Comparison of ENCODE assay signal across 9 cellular contexts in the genomic region with DNA sequence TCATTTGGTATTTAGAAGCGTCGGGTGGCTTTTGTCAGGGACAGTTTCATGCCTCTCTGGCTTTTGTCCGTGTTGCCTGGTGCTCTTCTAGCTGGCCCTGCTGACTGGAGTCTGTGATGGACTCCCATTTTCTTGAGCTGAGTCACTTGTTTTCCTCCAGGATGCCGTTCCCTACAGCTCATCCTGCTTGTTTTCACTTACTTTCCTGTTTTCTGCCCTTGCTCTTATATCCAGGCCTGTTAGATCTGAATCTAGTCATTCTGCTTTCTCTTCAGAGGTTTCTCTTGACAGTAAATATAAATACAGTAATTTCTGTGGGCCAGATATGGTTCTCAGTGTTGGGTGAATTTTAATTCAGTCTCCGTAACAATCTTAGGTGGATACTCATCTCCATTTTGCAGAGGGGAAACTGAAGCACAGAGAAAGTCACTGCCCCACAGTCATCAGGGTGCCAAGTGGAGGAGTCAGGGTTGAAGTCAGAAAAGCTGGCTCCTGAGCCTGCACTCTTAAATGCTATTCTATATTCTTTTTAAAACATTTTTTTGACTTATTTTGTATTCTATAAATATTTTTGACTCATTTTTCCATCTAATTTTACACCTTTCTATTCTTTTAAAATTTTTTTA.
DNase-seq lines count a peak whose midpoint lies in the region; ATAC-seq, FAIRE-seq and TF ChIP-seq lines count a peak whose summit lies in the region.
"Had no signal": no experiment of that assay in that cellular context is flagged by ENCODE, and none has a peak within 500 bp of the region (broad histone marks: within the 10 kb centered on the region; RNA-seq: fewer than 3 reads in every experiment).

No MANE protein-coding gene starts in this region.

- TF ChIP-seq CTCF in choroid plexus epithelial cell (conservative IDR thresholded peaks at IDR 0.05; ENCODE audit: low read depth, low read length) (no peak), HepG2 (CRISPR knock-in tag; IDR thresholded peaks at IDR 0.05) (no peak), tibial artery (IDR thresholded peaks at IDR 0.05) (no peak)

- H3K27me3 Mint-ChIP-seq in activated CD8-positive, alpha-beta T cell treated with anti-CD3 and anti-CD28 coated beads, Interleukin-2, amount 10 ng/mL, durations not matched to agents 7 days and 5 days (ENCODE audit: low read depth) = no peaks in the 10 kb centered on the region

- H3K9me3 ChIP-seq in HUES64 (ENCODE audit: insufficient read depth, low read depth, low read length) (no peaks in the 10 kb centered on the region), HepG2 (ENCODE audit: low read length) (no peaks in the 10 kb centered on the region), tibial artery (no peaks in the 10 kb centered on the region)

- TF ChIP-seq RAD21 in HepG2 (CRISPR knock-in tag; IDR thresholded peaks at IDR 0.05) = no peak

- H3K9ac ChIP-seq in HUES64 (ENCODE audit: low read depth, low read length) (peak overlapping the region; percentile 50; the same call in 1 of the 2 replicates), HepG2 (ENCODE audit: insufficient read depth, low read depth, low read length) (peak overlapping the region; percentile 7; the same call in 1 of the 2 replicates)

- H3K36me3 Mint-ChIP-seq in activated CD8-positive, alpha-beta T cell treated with anti-CD3 and anti-CD28 coated beads, Interleukin-2, amount 10 ng/mL, durations not matched to agents 7 days and 5 days (ENCODE audit: low read depth) = peaks cover 3% of the 10 kb centered on the region

- FAIRE-seq in HepG2 (lab: Jason Lieb, UNC) = no peak

- H3K9me3 Mint-ChIP-seq in activated CD8-positive, alpha-beta T cell treated with anti-CD3 and anti-CD28 coated beads, Interleukin-2, amount 10 ng/mL, durations not matched to agents 7 days and 5 days (ENCODE audit: insufficient read depth) = no peaks in the 10 kb centered on the region

- H2AFZ ChIP-seq in HepG2 (ENCODE audit: low read length) = no peak overlapping the region

- peaks cover 92% of the 10 kb centered on the region for H3K79me2 ChIP-seq in HepG2 (ENCODE audit: insufficient read depth, low read length)

- H3K4me2 ChIP-seq in HepG2 (ENCODE audit: low read depth, low read length) = peak overlapping the region; percentile 14; the same call in 1 of the 2 replicates

- H3K4me1 ChIP-seq in HUES64 (ENCODE audit: insufficient read depth, low read length) (peaks cover 50% of the 10 kb centered on the region), HepG2 (ENCODE audit: insufficient read depth, low read length) (peaks cover 72% of the 10 kb centered on the region), tibial artery (peaks cover 6 to 85% (median 34%) of the 10 kb centered on the region in 4 donors)

- ATAC-seq in HepG2 (peak; percentile 65), GM21723 (IDR thresholded peaks at IDR 0.05; ENCODE audit: unreplicated experiment) (no peak), HG02798 (IDR thresholded peaks at IDR 0.05; ENCODE audit: poor library complexity, unreplicated experiment) (no peak), GM19351 (IDR thresholded peaks at IDR 0.05; ENCODE audit: unreplicated experiment) (no peak)
- no peak for ATAC-seq in activated CD8-positive, alpha-beta T cell treated with anti-CD3 and anti-CD28 coated beads, Interleukin-2, amount 10 ng/mL, durations not matched to agents 7 days and 5 days

- no peak overlapping the region for H3K4me3 Mint-ChIP-seq in activated CD8-positive, alpha-beta T cell treated with anti-CD3 and anti-CD28 coated beads, Interleukin-2, amount 10 ng/mL, durations not matched to agents 7 days and 5 days

- BruUV-seq in HepG2 (replicated peaks; lab: Mats Ljungman, UMichigan) = no TSS peak

- no peak for TF ChIP-seq EP300 in HepG2 (IDR thresholded peaks at IDR 0.05; ENCODE audit: low read depth in 2 of 2, low read length in 2 of 2)
- no peak for TF ChIP-seq EP300 in HepG2 (CRISPR knock-in tag; IDR thresholded peaks at IDR 0.05; ENCODE audit: borderline replicate concordance)

- H3K27ac Mint-ChIP-seq in activated CD8-positive, alpha-beta T cell treated with anti-CD3 and anti-CD28 coated beads, Interleukin-2, amount 10 ng/mL, durations not matched to agents 7 days and 5 days = no peak overlapping the region

- WGBS in HUES64 = 53% methylated on average over 5 of the region's 5 CpGs
- 80% methylated on average over 5 of the region's 5 CpGs for WGBS in HepG2 (ENCODE audit: low lambda C conversion rate)

- CTCF ChIA-PET in HepG2 (lab: Yijun Ruan, JAX; ENCODE audit: low intra/inter-chr PET ratio, low total read pairs) = no interaction called here
- CTCF ChIA-PET in activated CD8-positive, alpha-beta T cell treated with anti-CD3 and anti-CD28 coated beads, Interleukin-2, amount 10 ng/mL, durations not matched to agents 7 days and 5 days (lab: Charles Lee) = interaction anchor here (1.3 kb wide), 1 partner anchor 98 kb away, joined by 4 read pairs; no protein-coding TSS in a partner anchor

- H3K27ac ChIP-seq in HUES64 (ENCODE audit: low read depth, low read length) (peak overlapping the region; percentile 69), HepG2 (ENCODE audit: extremely low read length, insufficient read depth, low read length) (peak overlapping the region; percentile 19), tibial artery (peak overlapping the region; percentile 84 to 85)

- DNase-seq in choroid plexus epithelial cell (ENCODE audit: low read depth) (peak; percentile 93), HepG2 (ENCODE audit: low spot score) (peak; percentile 54), tibial artery (peak; percentile 41 to 75)
- DNase-seq in activated CD8-positive, alpha-beta T cell treated with anti-CD3 and anti-CD28 coated beads, Interleukin-2, amount 10 ng/mL, durations not matched to agents 7 days and 5 days = no peak
- DNase-seq: NCI-H2227 treated with DMSO at 0.1 percent for 48 hours had no signal

- intact Hi-C loops in HepG2 (cut with micrococcal nuclease; ENCODE audit: unreplicated experiment) = no loop called here
- intact Hi-C loops in tibial artery (cut with DNase I; ENCODE audit: low total_unique reads) = no loop called here

- H3K36me3 ChIP-seq in HUES64 (ENCODE audit: insufficient read depth, low read length) (no peaks in the 10 kb centered on the region), HepG2 (replicated peaks in 1 of 2; ENCODE audit: control insufficient read depth in 1 of 2, insufficient read depth in 2 of 2, low read length in 2 of 2) (no peaks in the 10 kb centered on the region), tibial artery (no peaks in the 10 kb centered on the region)

- H3K27me3 ChIP-seq in HUES64 (ENCODE audit: insufficient read depth, low read length) (no peaks in the 10 kb centered on the region), HepG2 (ENCODE audit: control insufficient read depth in 1 of 2, insufficient read depth in 2 of 2, low read length in 2 of 2) (no peaks in the 10 kb centered on the region), tibial artery (no peaks in the 10 kb centered on the region)

- H4K20me1 ChIP-seq in HepG2 (ENCODE audit: insufficient read depth, low read length) = no peaks in the 10 kb centered on the region

- TF ChIP-seq POLR2A in HepG2 (IDR thresholded peaks at IDR 0.05; ENCODE audit: insufficient read depth in 1 of 2, low read depth in 2 of 2, low read length in 2 of 2) = no peak

- POLR2A ChIA-PET in HepG2 (lab: Yijun Ruan, JAX) = interaction anchor here (1.5 kb wide), 1 partner anchor 29 kb away, joined by 3 read pairs; no protein-coding TSS in a partner anchor
- POLR2A ChIA-PET in activated CD8-positive, alpha-beta T cell treated with anti-CD3 and anti-CD28 coated beads, Interleukin-2, amount 10 ng/mL, durations not matched to agents 7 days and 5 days (lab: Charles Lee) = no interaction called here

- peaks cover under 1% of the 10 kb centered on the region for H3K4me1 Mint-ChIP-seq in activated CD8-positive, alpha-beta T cell treated with anti-CD3 and anti-CD28 coated beads, Interleukin-2, amount 10 ng/mL, durations not matched to agents 7 days and 5 days (ENCODE audit: low read depth)

- in situ Hi-C loops in HepG2 (cut with HindIII; ENCODE audit: extremely low pct_ligation_motif_present, low pct_unique_long_range_greater_than_20kb) = no loop called here

- H3K4me3 ChIP-seq in HUES64 (ENCODE audit: low read length) (no peak overlapping the region), choroid plexus epithelial cell (ENCODE audit: low read depth, low read length) (no peak overlapping the region), HepG2 (replicated peaks in 1 of 3; ENCODE audit: insufficient read depth in 1 of 3, low read depth in 2 of 3, low read length in 3 of 3) (no peak overlapping the region), tibial artery (peak overlapping the region in 1 of 2 donors; percentile 4)

TF ChIP-seq in HepG2, 621 proteins besides CTCF, POLR2A, EP300 and RAD21:
- TF ChIP-seq KAT8 (CRISPR knock-in tag; IDR thresholded peaks at IDR 0.05) (peak; percentile 27; the same call in 1 of the 2 replicates), FOSL2 (CRISPR knock-in tag; IDR thresholded peaks at IDR 0.05) (peak; percentile 88), ZNF230 (CRISPR knock-in tag; IDR thresholded peaks at IDR 0.05) (no peak), ZNF441 (CRISPR knock-in tag; IDR thresholded peaks at IDR 0.05; ENCODE audit: borderline replicate concordance) (peak; percentile 94), TEAD3 (CRISPR knock-in tag; optimal IDR thresholded peaks at IDR 0.05; ENCODE audit: borderline replicate concordance) (peak; percentile 39), IKZF4 (CRISPR knock-in tag; IDR thresholded peaks at IDR 0.05; ENCODE audit: borderline replicate concordance, low read depth, not compliant biosample characterization) (no peak), ELF3 (CRISPR knock-in tag; IDR thresholded peaks at IDR 0.05) (peak; percentile 29; the same call in 1 of the 2 replicates), ZNF292 (CRISPR knock-in tag; IDR thresholded peaks at IDR 0.05; ENCODE audit: borderline replicate concordance, low read depth) (no peak)

Comparison
In these comparisons a context has a peak if more than half of its experiments do, and no peak if none do; other contexts are left out.
1. H3K27ac ChIP-seq: peak in every context shown above with its lines; median percentile 84 in tibial artery; 69 in HUES64; 19 in HepG2.